Comparison of ENCODE assay signal across 11 cellular contexts in genomic region chr22:27632451-27633295, GRCh38.
A peak's percentile ranks its signal among the peaks of the same experiment; 100 is the strongest.
DNase-seq lines count a peak whose midpoint lies in the region; ATAC-seq lines count a peak whose summit lies in the region.
"Had no signal": no experiment of that assay in that cellular context is flagged by ENCODE, and none has a peak within 500 bp of the region (broad histone marks: within the 10 kb centered on the region; RNA-seq: fewer than 3 reads in every experiment).

No MANE protein-coding gene starts in this region.

- H3K79me1 ChIP-seq in neuronal stem cell (ENCODE audit: low read depth, low read length) = no peaks in the 10 kb centered on the region

- WGBS in neuronal stem cell (ENCODE audit: extremely low coverage in 2 of 2, insufficient read length in 2 of 2, insufficient replicate concordance in 1 of 2), 2 donors = no CpG with 5 or more reads among the region's 24 CpGs

- H2AK5ac ChIP-seq in neuronal stem cell (ENCODE audit: low read depth, low read length) = peak overlapping the region; percentile 79

- peak overlapping the region; percentile 43 for H2BK15ac ChIP-seq in neuronal stem cell (ENCODE audit: low read length)

- H3K18ac ChIP-seq in neuronal stem cell (ENCODE audit: low read length) = peak overlapping the region; percentile 87

- H2BK5ac ChIP-seq in neuronal stem cell (ENCODE audit: low read length) = peak overlapping the region; percentile 10

- H3K9me3 ChIP-seq in neuronal stem cell (replicated peaks in 1 of 2; ENCODE audit: control insufficient read depth in 2 of 2, insufficient read depth in 1 of 2, low read depth in 1 of 2, low read length in 2 of 2) = peaks cover 0 to 3% of the 10 kb centered on the region in 2 donors

- peak overlapping the region; percentile 61 for H2AFZ ChIP-seq in neuronal stem cell (ENCODE audit: low read length)
- H2AFZ ChIP-seq: parathyroid adenoma had no signal

- H3K14ac ChIP-seq in neuronal stem cell (ENCODE audit: low read length) = peak overlapping the region; percentile 56

- H2BK120ac ChIP-seq in neuronal stem cell (ENCODE audit: low read depth, low read length) = peak overlapping the region; percentile 19

- peak overlapping the region; percentile 89 for H2BK12ac ChIP-seq in neuronal stem cell (ENCODE audit: low read length)

- no peaks in the 10 kb centered on the region for H3K27me3 ChIP-seq in neuronal stem cell (ENCODE audit: control insufficient read depth in 3 of 3, insufficient read depth in 3 of 3, low read depth in 1 of 3, low read length in 3 of 3)

- H3K27ac ChIP-seq in neuronal stem cell (replicated peaks; ENCODE audit: low read length) = no peak overlapping the region
- H3K27ac ChIP-seq: HL-60, parathyroid adenoma had no signal

- no peaks in the 10 kb centered on the region for H3K36me3 ChIP-seq in neuronal stem cell (replicated peaks in 1 of 2; ENCODE audit: control insufficient read depth in 2 of 2, insufficient read depth in 2 of 2, low read length in 2 of 2)

- DNase-seq in HuH-7.5 (ENCODE audit: low spot score) = peak; percentile 65
- peak; percentile 1 for DNase-seq in NCI-H774 (lab: John Stamatoyannopoulos, UW)
- peak; percentile 31 for DNase-seq in glomerular visceral epithelial cell (ENCODE audit: extremely low spot score)
- no peak for DNase-seq in neuronal stem cell (ENCODE audit: low spot score)
- DNase-seq in activated effector memory CD4-positive, alpha-beta T cell treated with Interleukin-2 at 50 U/mL for 16 hours = no peak
- no peak for DNase-seq in GM03348 (ENCODE audit: low spot score)
- DNase-seq: NCI-H2081 treated with DMSO at 0.1 percent for 48 hours had no signal

- no peak overlapping the region for H4K8ac ChIP-seq in neuronal stem cell (ENCODE audit: low read depth, low read length)

- H3K4me3 ChIP-seq in neuronal stem cell (ENCODE audit: low read length in 2 of 2) = no peak overlapping the region

- no peak overlapping the region for H4K91ac ChIP-seq in neuronal stem cell (ENCODE audit: low read depth, low read length, poor library complexity)

- H3K4me2 ChIP-seq in neuronal stem cell (ENCODE audit: insufficient read depth, low read length, poor library complexity, severe bottlenecking) = no peak overlapping the region

- H3K4ac ChIP-seq in neuronal stem cell (ENCODE audit: low read length) = no peak overlapping the region

- H3K23ac ChIP-seq in neuronal stem cell (ENCODE audit: low read depth, low read length, poor library complexity) = peak overlapping the region; percentile 30

- no peak for ATAC-seq in HG03469 (IDR thresholded peaks at IDR 0.05; ENCODE audit: unreplicated experiment)
- ATAC-seq: WTC11 had no signal

- peaks cover 14 to 30% of the 10 kb centered on the region in 2 donors for H3K4me1 ChIP-seq in neuronal stem cell (ENCODE audit: control insufficient read depth in 2 of 2, insufficient read depth in 1 of 2, low read depth in 1 of 2, low read length in 2 of 2)
- H3K4me1 ChIP-seq: parathyroid adenoma had no signal

- H3K9ac ChIP-seq in neuronal stem cell (ENCODE audit: low read depth, low read length, poor library complexity) = no peak overlapping the region
- H3K9ac ChIP-seq: parathyroid adenoma had no signal

Comparison
In these comparisons a context has a peak if more than half of its experiments do, and no peak if none do; other contexts are left out.
1. DNase-seq: peak in HuH-7.5 (single experiment), NCI-H774 (single experiment) and glomerular visceral epithelial cell (single experiment); none in neuronal stem cell (single experiment), activated effector memory CD4-positive, alpha-beta T cell treated with Interleukin-2 at 50 U/mL for 16 hours (single experiment) and GM03348 (single experiment).